Comparison of ENCODE assay signal across 25 cellular contexts in genomic region chr6:42254505-42254904, GRCh38. TPM values are rescaled to one million over a fixed set of nuclear protein-coding genes. Genes with fewer than 3 reads are reported as not detected.
"Had no signal": no experiment of that assay in that cellular context is flagged by ENCODE, and none has a peak within 500 bp of the region (broad histone marks: within the 10 kb centered on the region; RNA-seq: fewer than 3 reads in every experiment).

No MANE protein-coding gene starts in this region.

- FAIRE-seq: astrocyte, K562, RCC 7860 had no signal

- ATAC-seq: activated CD8-positive, alpha-beta T cell treated with anti-CD3 and anti-CD28 coated beads for 36 hours; K562 had no signal

- H3K4me3 ChIP-seq: cardiac muscle cell, K562 had no signal

- H3K9me3 Mint-ChIP-seq: activated B cell treated with CpG ODN at 0.5 μM for 24 hours; activated CD4-positive, alpha-beta T cell treated with anti-CD3 and anti-CD28 coated beads, Interleukin-2, amount 10 ng/mL, durations not matched to agents 7 days and 5 days; activated CD8-positive, alpha-beta T cell treated with anti-CD3 and anti-CD28 coated beads for 36 hours; activated naive CD4-positive, alpha-beta T cell treated with anti-CD3 and anti-CD28 coated beads, Interleukin-2, amount 50 U/mL, for 24 hours; activated T-helper 2 cell treated with anti-CD3 and anti-CD28 coated beads, Interferon-gamma antibody, Interleukin-2, Interleukin-4, amounts not matched to agents 10 μg/mL and 5 μg/mL and 100 μg/mL, durations not matched to agents 14 hours and 24 hours and 36 hours; brain; T-helper 1 cell treated with Interleukin-12 subunit alpha and Interleukin-12 subunit beta and Interleukin-4 antibody, amounts not matched to agents 30 μg/mL and 1 μg/mL, for 36 hours had no signal

- DNase-seq: activated B cell treated with CpG ODN at 0.5 μM for 24 hours; activated CD4-positive, alpha-beta T cell treated with anti-CD3 and anti-CD28 coated beads, Interleukin-2, amount 10 ng/mL, durations not matched to agents 7 days and 5 days; activated CD8-positive, alpha-beta memory T cell treated with anti-CD3 and anti-CD28 coated beads, Interleukin-2, amount 50 U/mL, for 4 hours; activated CD8-positive, alpha-beta T cell treated with anti-CD3 and anti-CD28 coated beads for 36 hours; activated naive CD4-positive, alpha-beta T cell; activated T-cell treated with anti-CD3 and anti-CD28 coated beads, Interleukin-2, amount 50 U/mL, for 1 hour; amygdala; Karpas-422; MM.1S; NCI-H1105; NCI-H1436; NCI-H1694 treated with DMSO at 0.1 percent for 48 hours; NCI-H2081; NCI-H510A treated with DMSO at 0.1 percent for 48 hours; NCI-H69; SHP77 treated with DMSO at 0.1 percent for 48 hours; T-helper 9 cell had no signal

- H3K27me3 ChIP-seq: cardiac muscle cell had no signal

- H3K27me3 Mint-ChIP-seq: activated B cell treated with CpG ODN at 0.5 μM for 24 hours; activated CD4-positive, alpha-beta T cell treated with anti-CD3 and anti-CD28 coated beads, Interleukin-2, amount 10 ng/mL, durations not matched to agents 7 days and 5 days; activated CD8-positive, alpha-beta T cell treated with anti-CD3 and anti-CD28 coated beads for 36 hours; activated naive CD4-positive, alpha-beta T cell treated with anti-CD3 and anti-CD28 coated beads, Interleukin-2, amount 50 U/mL, for 24 hours; brain had no signal

- H3K4me3 Mint-ChIP-seq: activated B cell treated with CpG ODN at 0.5 μM for 24 hours; activated CD4-positive, alpha-beta T cell treated with anti-CD3 and anti-CD28 coated beads, Interleukin-2, amount 10 ng/mL, durations not matched to agents 7 days and 5 days; activated CD8-positive, alpha-beta T cell treated with anti-CD3 and anti-CD28 coated beads for 36 hours; activated naive CD4-positive, alpha-beta T cell treated with anti-CD3 and anti-CD28 coated beads, Interleukin-2, amount 50 U/mL, for 24 hours; brain; T-helper 1 cell treated with Interleukin-12 subunit alpha and Interleukin-12 subunit beta and Interleukin-4 antibody, amounts not matched to agents 30 μg/mL and 1 μg/mL, for 36 hours had no signal

- H3K27ac Mint-ChIP-seq: activated B cell treated with CpG ODN at 0.5 μM for 24 hours; activated CD4-positive, alpha-beta T cell treated with anti-CD3 and anti-CD28 coated beads, Interleukin-2, amount 10 ng/mL, durations not matched to agents 7 days and 5 days; activated CD8-positive, alpha-beta T cell treated with anti-CD3 and anti-CD28 coated beads for 36 hours; activated naive CD4-positive, alpha-beta T cell treated with anti-CD3 and anti-CD28 coated beads, Interleukin-2, amount 50 U/mL, for 24 hours; T-helper 1 cell treated with Interleukin-12 subunit alpha and Interleukin-12 subunit beta and Interleukin-4 antibody, amounts not matched to agents 30 μg/mL and 1 μg/mL, for 36 hours had no signal

- H3K27ac ChIP-seq: cardiac muscle cell had no signal

- H3K4me1 Mint-ChIP-seq: activated B cell treated with CpG ODN at 0.5 μM for 24 hours; activated CD4-positive, alpha-beta T cell treated with anti-CD3 and anti-CD28 coated beads, Interleukin-2, amount 10 ng/mL, durations not matched to agents 7 days and 5 days; activated naive CD4-positive, alpha-beta T cell treated with anti-CD3 and anti-CD28 coated beads, Interleukin-2, amount 50 U/mL, for 24 hours had no signal

RNA-seq across cellular contexts. Expression of gene GUCA1B, which starts 59.7 kb away (rescaled TPM):
- polyA plus RNA-seq: cardiac muscle cell had no signal
